Comparison of ENCODE assay signal across 9 cellular contexts in the genomic region with DNA sequence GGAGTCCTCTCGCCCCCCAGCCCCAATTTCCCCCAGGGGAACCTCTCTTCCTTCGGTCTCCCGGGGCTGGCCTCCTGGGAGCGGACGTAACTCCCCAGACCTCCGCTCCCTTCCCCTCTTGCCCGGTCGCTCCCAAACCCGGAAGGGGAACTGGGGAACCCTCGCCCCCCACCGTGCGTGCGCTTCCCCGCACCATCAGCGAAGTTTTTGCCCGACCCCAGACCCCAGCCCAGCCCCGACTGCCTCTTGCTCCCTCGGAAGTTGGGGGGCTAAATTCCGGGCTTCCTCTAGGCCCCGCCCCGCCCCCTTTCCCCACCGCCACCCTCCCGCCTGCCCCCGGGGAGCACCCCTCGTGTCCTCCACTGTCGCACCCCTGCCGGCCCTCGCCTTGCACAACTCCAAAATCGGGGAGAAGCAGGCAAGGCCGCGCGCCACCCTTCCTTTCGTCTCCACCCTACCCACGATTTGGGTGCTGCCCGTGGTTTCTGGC. TPM values are rescaled to one million over a fixed set of nuclear protein-coding genes. Genes with fewer than 3 reads are reported as not detected.
DNase-seq lines count a peak whose midpoint lies in the region; ATAC-seq and TF ChIP-seq lines count a peak whose summit lies in the region.
"Had no signal": no experiment of that assay in that cellular context is flagged by ENCODE, and none has a peak within 500 bp of the region (broad histone marks: within the 10 kb centered on the region; RNA-seq: fewer than 3 reads in every experiment).

No MANE protein-coding gene starts in this region.

- peak; percentile 47 for DNase-seq in effector CD8-positive, alpha-beta T cell (lab: John Stamatoyannopoulos, UW)
- peak; percentile 45 for DNase-seq in midbrain (lab: John Stamatoyannopoulos, UW)
- DNase-seq in transverse colon, result peak; percentile 58
- DNase-seq in mesenteric fat pad (ENCODE audit: low spot score), result no peak

- peaks cover 0 to 19% (median 6%) of the 10 kb centered on the region in 4 donors for H3K4me1 ChIP-seq in transverse colon

- H3K4me3 ChIP-seq in GM08714 (ENCODE audit: low read length), result peak overlapping the region; percentile 96
- H3K4me3 ChIP-seq in transverse colon, result peak overlapping the region; percentile 77 to 100 (median 96)

- WGBS in transverse colon (ENCODE audit: low coverage in 1 of 2), 2 donors, result 0% methylated on average over 26 of the region's 35 CpGs; no CpG with 5 or more reads in 1 of the 2 donors

- H3K27me3 ChIP-seq in transverse colon, result no peaks in the 10 kb centered on the region

- no peaks in the 10 kb centered on the region for H3K9me3 ChIP-seq in transverse colon

- TF ChIP-seq CTCF in VCaP (conservative IDR thresholded peaks at IDR 0.05) (no peak), transverse colon (IDR thresholded peaks at IDR 0.05) (no peak)

- intact Hi-C loops in transverse colon (cut with DNase I; ENCODE audit: low total_unique reads), result loop anchor here (5.0 kb wide), 1 partner anchor 92 kb away; no protein-coding TSS in a partner anchor

- TF ChIP-seq POLR2A in transverse colon (IDR thresholded peaks at IDR 0.05), result peak; percentile 48

- in situ Hi-C loops in transverse colon (cut with MboI; ENCODE audit: low pct_ligation_motif_present in 1 of 4, low pct_unique_long_range_greater_than_20kb in 1 of 4, low sequenced_read_pairs in 3 of 4), result loop anchor here in 1 of 4 donors (10.0 kb wide), 1 partner anchor 89 kb away; the partner anchor contains the start of genes FBXO24 and LRCH4

- H3K27ac ChIP-seq in VCaP (peak overlapping the region; percentile 96), transverse colon (peak overlapping the region; percentile 94 to 100 (median 98))

- no peak for TF ChIP-seq EP300 in transverse colon (IDR thresholded peaks at IDR 0.05; ENCODE audit: low read depth)

- peaks cover 0 to 21% (median 15%) of the 10 kb centered on the region in 4 donors for H3K36me3 ChIP-seq in transverse colon

- peak; percentile 2 for ATAC-seq in HG03354 (IDR thresholded peaks at IDR 0.05; ENCODE audit: poor library complexity, severe bottlenecking, unreplicated experiment)
- ATAC-seq in GM18861 (IDR thresholded peaks at IDR 0.05; ENCODE audit: unreplicated experiment), result no peak

RNA-seq across cellular contexts. Expression of gene GNB2, which starts 0.4 kb away (rescaled TPM):
- 100 to 1,000 TPM; 192 to 301 (median 246) TPM for total RNA-seq in transverse colon
- 243 TPM for total RNA-seq in mesenteric fat pad

RNA-seq across cellular contexts. Expression of gene ACTL6B, which starts 17.7 kb away (rescaled TPM):
- total RNA-seq in transverse colon, result not detected
- not detected for total RNA-seq in mesenteric fat pad
- total RNA-seq: T-helper 2 cell treated with Interferon-gamma antibody and Interleukin-4, amounts not matched to agents 100 ng/mL and 5 ng/mL, for 36 hours had no signal

RNA-seq across cellular contexts. Expression of gene GIGYF1, which starts 20.1 kb away (rescaled TPM):
- total RNA-seq in transverse colon (100 to 1,000 TPM in 1 of 4 donors, 10 to 100 TPM in 3; 25.4 to 104 (median 51.8) TPM), mesenteric fat pad (31.9 TPM)

RNA-seq across cellular contexts. Expression of gene POP7, which starts 31.9 kb away (rescaled TPM):
- 10 to 100 TPM; 10.7 to 58.7 (median 34.1) TPM for total RNA-seq in transverse colon
- 25.9 TPM for total RNA-seq in mesenteric fat pad

RNA-seq across cellular contexts. Expression of gene TFR2, which starts 32.6 kb away (rescaled TPM):
- under 1 TPM in 3 of 4 donors, not detected in 1; 0.60 to 0.68 (median 0.64) TPM for total RNA-seq in transverse colon
- 0.29 TPM for total RNA-seq in mesenteric fat pad
